In genomic region chr9:127878001-127878651, GRCh38 we compare ENCODE assay signal across 1 cellular context.
TF ChIP-seq lines count a peak whose summit lies in the region.

No MANE protein-coding gene starts in this region.

TF ChIP-seq in H1, 55 proteins besides CTCF, POLR2A, EP300 and RAD21:
- no peak for TF ChIP-seq MAFK (IDR thresholded peaks at IDR 0.05; ENCODE audit: low read depth, low read length)
- TF ChIP-seq HDAC6 (IDR thresholded peaks at IDR 0.05; ENCODE audit: low read depth, low read length): no peak
